12 cellular contexts compared by ENCODE assay signal in genomic region chr11:102305352-102306047, GRCh38. TPM values are rescaled to one million over a fixed set of nuclear protein-coding genes. Genes with fewer than 3 reads are reported as not detected.
DNase-seq lines count a peak whose midpoint lies in the region; ATAC-seq, FAIRE-seq and TF ChIP-seq lines count a peak whose summit lies in the region.
"Had no signal": no experiment of that assay in that cellular context is flagged by ENCODE, and none has a peak within 500 bp of the region (broad histone marks: within the 10 kb centered on the region; RNA-seq: fewer than 3 reads in every experiment).

No MANE protein-coding gene starts in this region.

- no peak for FAIRE-seq in urothelium cell line (lab: Jason Lieb, UNC)
- FAIRE-seq: GM18507 had no signal

- intact Hi-C loops in natural killer cell (cut with micrococcal nuclease), result no loop called here

- H3K4me1 ChIP-seq in mucosa of rectum (ENCODE audit: control insufficient read depth in 2 of 2, insufficient read depth in 2 of 2, low read length in 2 of 2), result peaks cover 18 to 24% of the 10 kb centered on the region in 2 donors

- peaks cover 4% of the 10 kb centered on the region for H3K9me3 Mint-ChIP-seq in natural killer cell treated with Interleukin-12 subunit alpha and Interleukin-12 subunit beta and Interleukin-15 and Interleukin-18, amount 100 ng/mL, for 72 hours
- peaks cover 2 to 5% of the 10 kb centered on the region in 2 donors for H3K9me3 Mint-ChIP-seq in natural killer cell
- H3K9me3 Mint-ChIP-seq in activated naive CD4-positive, alpha-beta T cell treated with anti-CD3 and anti-CD28 coated beads, Interleukin-2, amount 50 U/mL, for 72 hours, result peaks cover 22 to 28% of the 10 kb centered on the region in 2 donors

- H3K4me3 Mint-ChIP-seq in natural killer cell treated with Interleukin-12 subunit alpha and Interleukin-12 subunit beta and Interleukin-15 and Interleukin-18, amount 100 ng/mL, for 72 hours, result peak overlapping the region; percentile 43
- H3K4me3 Mint-ChIP-seq in natural killer cell, result no peak overlapping the region

- peak overlapping the region; percentile 54 to 76 for H3K27ac ChIP-seq in mucosa of rectum (ENCODE audit: low read depth in 2 of 2, low read length in 2 of 2)

- H3K27me3 Mint-ChIP-seq in natural killer cell treated with Interleukin-12 subunit alpha and Interleukin-12 subunit beta and Interleukin-15 and Interleukin-18, amount 100 ng/mL, for 72 hours, result no peaks in the 10 kb centered on the region
- H3K27me3 Mint-ChIP-seq in natural killer cell (ENCODE audit: low read depth in 2 of 2), result peaks cover 0 to 2% of the 10 kb centered on the region in 2 donors

- no peak overlapping the region for H3K27ac Mint-ChIP-seq in natural killer cell treated with Interleukin-12 subunit alpha and Interleukin-12 subunit beta and Interleukin-15 and Interleukin-18, amount 100 ng/mL, for 72 hours
- H3K27ac Mint-ChIP-seq in natural killer cell, result no peak overlapping the region
- peak overlapping the region; percentile 52 to 77 for H3K27ac Mint-ChIP-seq in activated naive CD4-positive, alpha-beta T cell treated with anti-CD3 and anti-CD28 coated beads, Interleukin-2, amount 50 U/mL, for 72 hours

- peaks cover 6% of the 10 kb centered on the region for H3K36me3 Mint-ChIP-seq in natural killer cell treated with Interleukin-12 subunit alpha and Interleukin-12 subunit beta and Interleukin-15 and Interleukin-18, amount 100 ng/mL, for 72 hours
- H3K36me3 Mint-ChIP-seq in natural killer cell, result no peaks in the 10 kb centered on the region
- peaks cover 19 to 35% of the 10 kb centered on the region in 2 donors for H3K36me3 Mint-ChIP-seq in activated naive CD4-positive, alpha-beta T cell treated with anti-CD3 and anti-CD28 coated beads, Interleukin-2, amount 50 U/mL, for 72 hours

- DNase-seq in natural killer cell treated with Interleukin-12 subunit alpha and Interleukin-12 subunit beta and Interleukin-15 and Interleukin-18, amount 100 ng/mL, for 72 hours (ENCODE audit: low spot score), result no peak
- DNase-seq in natural killer cell (no peak), urothelium cell line (ENCODE audit: low spot score) (peak; percentile 25), globus pallidus (ENCODE audit: low spot score) (no peak), NCI-H82 (lab: John Stamatoyannopoulos, UW) (no peak), GDM1 (lab: John Stamatoyannopoulos, UW) (no peak)
- no peak for DNase-seq in activated naive CD4-positive, alpha-beta T cell treated with anti-CD3 and anti-CD28 coated beads, Interleukin-2, amount 50 U/mL, for 72 hours (ENCODE audit: low spot score in 2 of 2)
- DNase-seq: BE2C, NCI-H2029 treated with DMSO at 0.1 percent for 48 hours, T-helper 9 cell had no signal

- H3K27me3 ChIP-seq in mucosa of rectum (ENCODE audit: control insufficient read depth in 2 of 2, insufficient read depth in 2 of 2, low read length in 2 of 2), result no peaks in the 10 kb centered on the region
- H3K27me3 ChIP-seq: BE2C had no signal

- H3K4me1 Mint-ChIP-seq in natural killer cell treated with Interleukin-12 subunit alpha and Interleukin-12 subunit beta and Interleukin-15 and Interleukin-18, amount 100 ng/mL, for 72 hours (ENCODE audit: low read depth in 2 of 2), result peaks cover 24 to 26% of the 10 kb centered on the region in 2 donors
- H3K4me1 Mint-ChIP-seq in natural killer cell, result peaks cover 12 to 21% of the 10 kb centered on the region in 2 donors

- ATAC-seq in natural killer cell treated with Interleukin-12 subunit alpha and Interleukin-12 subunit beta and Interleukin-15 and Interleukin-18, amount 100 ng/mL, for 72 hours, result no peak
- ATAC-seq in natural killer cell, result no peak
- peak in 1 of 2 donors; percentile 20 for ATAC-seq in activated naive CD4-positive, alpha-beta T cell treated with anti-CD3 and anti-CD28 coated beads, Interleukin-2, amount 50 U/mL, for 72 hours

- peaks cover 0 to 7% of the 10 kb centered on the region in 2 donors for H3K9me3 ChIP-seq in mucosa of rectum (ENCODE audit: control insufficient read depth in 2 of 2, low read length in 2 of 2)
- H3K9me3 ChIP-seq: BE2C had no signal

- no peaks in the 10 kb centered on the region for H3K36me3 ChIP-seq in mucosa of rectum (ENCODE audit: control insufficient read depth in 2 of 2, insufficient read depth in 2 of 2, low read length in 2 of 2)
- H3K36me3 ChIP-seq: BE2C had no signal

- H3K4me3 ChIP-seq in mucosa of rectum (ENCODE audit: low read length in 2 of 2), result peak overlapping the region in 1 of 2 donors; percentile 3

- TF ChIP-seq CTCF in natural killer cell (IDR thresholded peaks at IDR 0.05), result no peak

- H3K9ac ChIP-seq in mucosa of rectum (ENCODE audit: low read depth in 1 of 2, low read length in 2 of 2), result peak overlapping the region in 1 of 2 donors; percentile 34

RNA-seq across cellular contexts. Expression of gene BIRC3, which starts 11.8 kb away (rescaled TPM):
- total RNA-seq in natural killer cell treated with Interleukin-12 subunit alpha and Interleukin-12 subunit beta and Interleukin-15 and Interleukin-18, amount 100 ng/mL, for 72 hours, result 10 to 100 TPM; 62.3 to 75.6 TPM
- total RNA-seq in natural killer cell, result 10 to 100 TPM; 14.2 to 92.3 (median 20.1) TPM
- 100 to 1,000 TPM; 131 to 355 TPM for total RNA-seq in activated naive CD4-positive, alpha-beta T cell treated with anti-CD3 and anti-CD28 coated beads, Interleukin-2, amount 50 U/mL, for 72 hours

RNA-seq across cellular contexts. Expression of gene BIRC2, which starts 41.5 kb away (rescaled TPM):
- total RNA-seq in natural killer cell treated with Interleukin-12 subunit alpha and Interleukin-12 subunit beta and Interleukin-15 and Interleukin-18, amount 100 ng/mL, for 72 hours, result 10 to 100 TPM; 41.4 to 47.0 TPM
- total RNA-seq in natural killer cell, result 100 to 1,000 TPM in 2 of 3 donors, 10 to 100 TPM in 1; 92.2 to 146 (median 111) TPM
- total RNA-seq in activated naive CD4-positive, alpha-beta T cell treated with anti-CD3 and anti-CD28 coated beads, Interleukin-2, amount 50 U/mL, for 72 hours, result 10 to 100 TPM; 40.7 to 67.6 TPM

Comparison
In these comparisons a context has a peak if more than half of its experiments do, and no peak if none do; other contexts are left out.
1. H3K27ac Mint-ChIP-seq: peak in activated naive CD4-positive, alpha-beta T cell treated with anti-CD3 and anti-CD28 coated beads, Interleukin-2, amount 50 U/mL, for 72 hours (2 of 2); none in natural killer cell treated with Interleukin-12 subunit alpha and Interleukin-12 subunit beta and Interleukin-15 and Interleukin-18, amount 100 ng/mL, for 72 hours (0 of 2) and natural killer cell (0 of 2).